Comparison of ENCODE assay signal across 7 cellular contexts in genomic region chr6:139844907-139845306, GRCh38.
"Had no signal": no experiment of that assay in that cellular context is flagged by ENCODE, and none has a peak within 500 bp of the region (broad histone marks: within the 10 kb centered on the region; RNA-seq: fewer than 3 reads in every experiment).

No MANE protein-coding gene starts in this region.

- ATAC-seq: HepG2, K562 had no signal

- DNase-seq: IMR-90, KBM-7, KG1 had no signal

- H3K4me3 Mint-ChIP-seq: IgD-negative memory B cell had no signal

- H3K27ac Mint-ChIP-seq: IgD-negative memory B cell had no signal

- H3K27ac ChIP-seq: HL-60 had no signal

- H3K4me3 ChIP-seq: K562 had no signal

- H3K27me3 Mint-ChIP-seq: IgD-negative memory B cell had no signal
